In the genomic region with DNA sequence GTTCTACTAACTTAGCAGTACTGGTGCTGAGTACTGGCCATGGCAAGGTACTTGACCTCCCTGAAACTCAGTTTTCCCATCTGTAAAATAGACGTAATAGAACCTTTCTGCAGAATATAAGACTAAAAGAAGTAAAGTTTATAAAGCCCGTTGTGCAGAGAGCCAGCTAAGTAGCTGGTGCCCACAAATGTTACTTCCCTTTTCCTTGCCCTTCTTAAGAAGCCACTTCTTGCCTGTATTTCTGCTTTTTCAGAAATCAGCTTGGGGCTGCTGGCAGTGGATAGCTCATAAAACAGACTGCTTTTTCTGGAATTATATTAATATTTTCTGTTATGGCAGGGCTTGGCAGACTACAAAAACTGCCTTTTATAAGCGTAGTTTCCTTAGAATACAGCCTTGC, we compare ENCODE assay signal across 5 cellular contexts. TPM values are rescaled to one million over a fixed set of nuclear protein-coding genes. Genes with fewer than 3 reads are reported as not detected.
A peak's percentile ranks its signal among the peaks of the same experiment; 100 is the strongest.
DNase-seq lines count a peak whose midpoint lies in the region; ATAC-seq, FAIRE-seq and TF ChIP-seq lines count a peak whose summit lies in the region.
"Not testable (repeated sequence)": the region's sequence is repeated elsewhere in the genome, so short reads cannot be mapped to it uniquely, and the experiment has no call there.

No MANE protein-coding gene starts in this region.

- H3K36me3 ChIP-seq in HepG2 (replicated peaks in 1 of 2; ENCODE audit: control insufficient read depth in 1 of 2, insufficient read depth in 2 of 2, low read length in 2 of 2); upper lobe of right lung: not testable (repeated sequence)

- not testable (repeated sequence) for DNase-seq in HepG2 (ENCODE audit: low spot score); memory B cell (ENCODE audit: low spot score in 2 of 2); stimulated activated naive B cell treated with anti-CD40 and anti-IgM and Interleukin-4, amounts not matched to agents 10 μg/mL and 1 μg/mL and 100 μg/mL, for 72 hours; upper lobe of right lung

- not testable (repeated sequence) for FAIRE-seq in HepG2 (lab: Jason Lieb, UNC)

- not testable (repeated sequence) for ATAC-seq in HepG2
- ATAC-seq in memory B cell (ENCODE audit: low read depth) (peak; percentile 66), upper lobe of right lung (peak; percentile 55)
- ATAC-seq in stimulated activated memory B cell treated with anti-CD40 and anti-IgM and Interleukin-4, amounts not matched to agents 10 μg/mL and 1 μg/mL and 100 μg/mL, for 72 hours = peak; percentile 69
- ATAC-seq in stimulated activated naive B cell treated with anti-CD40 and anti-IgM and Interleukin-4, amounts not matched to agents 10 μg/mL and 1 μg/mL and 100 μg/mL, for 72 hours (replicated peaks) = peak; percentile 57 to 78

- not testable (repeated sequence) for H3K4me1 ChIP-seq in HepG2 (ENCODE audit: insufficient read depth, low read length); upper lobe of right lung

- TF ChIP-seq POLR2A in HepG2 (IDR thresholded peaks at IDR 0.05; ENCODE audit: insufficient read depth in 1 of 2, low read depth in 2 of 2, low read length in 2 of 2) = not testable (repeated sequence)

- H4K20me1 ChIP-seq in HepG2 (ENCODE audit: insufficient read depth, low read length) = not testable (repeated sequence)

- not testable (repeated sequence) for TF ChIP-seq EP300 in HepG2 (IDR thresholded peaks at IDR 0.05; ENCODE audit: low read depth in 2 of 2, low read length in 2 of 2); HepG2 (CRISPR knock-in tag; IDR thresholded peaks at IDR 0.05; ENCODE audit: borderline replicate concordance)

- CTCF ChIA-PET in HepG2 (lab: Yijun Ruan, JAX; ENCODE audit: low intra/inter-chr PET ratio, low total read pairs) = not testable (repeated sequence)

- H3K27me3 Mint-ChIP-seq in memory B cell; stimulated activated memory B cell treated with anti-CD40 and anti-IgM and Interleukin-4, amounts not matched to agents 10 μg/mL and 1 μg/mL and 100 μg/mL, for 72 hours; stimulated activated naive B cell treated with anti-CD40 and anti-IgM and Interleukin-4, amounts not matched to agents 10 μg/mL and 1 μg/mL and 100 μg/mL, for 72 hours: not testable (repeated sequence)

- H3K4me3 ChIP-seq in HepG2 (replicated peaks in 1 of 3; ENCODE audit: insufficient read depth in 1 of 3, low read depth in 2 of 3, low read length in 3 of 3); upper lobe of right lung: not testable (repeated sequence)

- not testable (repeated sequence) for H3K27me3 ChIP-seq in HepG2 (ENCODE audit: control insufficient read depth in 1 of 2, insufficient read depth in 2 of 2, low read length in 2 of 2); upper lobe of right lung

- H3K4me3 Mint-ChIP-seq in memory B cell; stimulated activated memory B cell treated with anti-CD40 and anti-IgM and Interleukin-4, amounts not matched to agents 10 μg/mL and 1 μg/mL and 100 μg/mL, for 72 hours; stimulated activated naive B cell treated with anti-CD40 and anti-IgM and Interleukin-4, amounts not matched to agents 10 μg/mL and 1 μg/mL and 100 μg/mL, for 72 hours: not testable (repeated sequence)

- H3K36me3 Mint-ChIP-seq in memory B cell; stimulated activated memory B cell treated with anti-CD40 and anti-IgM and Interleukin-4, amounts not matched to agents 10 μg/mL and 1 μg/mL and 100 μg/mL, for 72 hours; stimulated activated naive B cell treated with anti-CD40 and anti-IgM and Interleukin-4, amounts not matched to agents 10 μg/mL and 1 μg/mL and 100 μg/mL, for 72 hours: not testable (repeated sequence)

- H3K79me2 ChIP-seq in HepG2 (ENCODE audit: insufficient read depth, low read length) = not testable (repeated sequence)

- intact Hi-C loops in HepG2 (cut with micrococcal nuclease; ENCODE audit: unreplicated experiment); upper lobe of right lung (cut with DNase I): not testable (repeated sequence)

- H3K9me3 ChIP-seq in HepG2 (ENCODE audit: low read length); upper lobe of right lung: not testable (repeated sequence)

- 93% methylated on average over 2 of the region's 3 CpGs for WGBS in HepG2 (ENCODE audit: low lambda C conversion rate)

- not testable (repeated sequence) for H3K4me1 Mint-ChIP-seq in memory B cell; stimulated activated memory B cell treated with anti-CD40 and anti-IgM and Interleukin-4, amounts not matched to agents 10 μg/mL and 1 μg/mL and 100 μg/mL, for 72 hours; stimulated activated naive B cell treated with anti-CD40 and anti-IgM and Interleukin-4, amounts not matched to agents 10 μg/mL and 1 μg/mL and 100 μg/mL, for 72 hours

- TF ChIP-seq RAD21 in HepG2 (CRISPR knock-in tag; IDR thresholded peaks at IDR 0.05) = not testable (repeated sequence)

- H2AFZ ChIP-seq in HepG2 (ENCODE audit: low read length) = not testable (repeated sequence)

- H3K9ac ChIP-seq in HepG2 (ENCODE audit: insufficient read depth, low read depth, low read length) = not testable (repeated sequence)

- not testable (repeated sequence) for H3K27ac Mint-ChIP-seq in memory B cell; stimulated activated memory B cell treated with anti-CD40 and anti-IgM and Interleukin-4, amounts not matched to agents 10 μg/mL and 1 μg/mL and 100 μg/mL, for 72 hours; stimulated activated naive B cell treated with anti-CD40 and anti-IgM and Interleukin-4, amounts not matched to agents 10 μg/mL and 1 μg/mL and 100 μg/mL, for 72 hours

- H3K4me2 ChIP-seq in HepG2 (ENCODE audit: low read depth, low read length) = not testable (repeated sequence)

- not testable (repeated sequence) for BruUV-seq in HepG2 (replicated peaks; lab: Mats Ljungman, UMichigan)

- H3K27ac ChIP-seq in HepG2 (ENCODE audit: extremely low read length, insufficient read depth, low read length); upper lobe of right lung: not testable (repeated sequence)

- POLR2A ChIA-PET in HepG2 (lab: Yijun Ruan, JAX) = not testable (repeated sequence)

- not testable (repeated sequence) for H3K9me3 Mint-ChIP-seq in memory B cell; stimulated activated memory B cell treated with anti-CD40 and anti-IgM and Interleukin-4, amounts not matched to agents 10 μg/mL and 1 μg/mL and 100 μg/mL, for 72 hours; stimulated activated naive B cell treated with anti-CD40 and anti-IgM and Interleukin-4, amounts not matched to agents 10 μg/mL and 1 μg/mL and 100 μg/mL, for 72 hours

- in situ Hi-C loops in HepG2 (cut with HindIII; ENCODE audit: extremely low pct_ligation_motif_present, low pct_unique_long_range_greater_than_20kb) = not testable (repeated sequence)

- not testable (repeated sequence) for TF ChIP-seq CTCF in HepG2 (CRISPR knock-in tag; IDR thresholded peaks at IDR 0.05); upper lobe of right lung (IDR thresholded peaks at IDR 0.05)

TF ChIP-seq in HepG2, 621 proteins besides CTCF, POLR2A, EP300 and RAD21:
- 0 out of 2 replicates have a peak, but pooled peaks have one; percentile 27 for TF ChIP-seq ZNF629 (CRISPR knock-in tag; conservative IDR thresholded peaks at IDR 0.05)

RNA-seq across cellular contexts. Expression of a gene that starts 31.9 kb away (rescaled TPM):
- total RNA-seq in HepG2 (2016; rRNA removed; fragmentation: Illumina TruSeq; extraction: Trizol) (91.7 and 176 TPM in 2 replicates), upper lobe of right lung (70.7 TPM)
- 23.7 and 26.9 TPM in 2 replicates for total RNA-seq in HepG2 (2016; cell fraction: cytosol; rRNA removed; fragmentation: Illumina TruSeq; extraction: Trizol; ENCODE audit: low read depth)
- 79.8 and 173 TPM in 2 replicates for total RNA-seq in HepG2 (2016; cell fraction: insoluble cytoplasmic fraction; rRNA removed; fragmentation: Illumina TruSeq; extraction: Trizol)
- total RNA-seq in HepG2 (2016; cell fraction: membrane; rRNA removed; fragmentation: Illumina TruSeq; extraction: Trizol) = 56.9 and 69.3 TPM in 2 replicates
- total RNA-seq in HepG2 (2016; cell fraction: nucleus; rRNA removed; fragmentation: Illumina TruSeq; extraction: Trizol) = 167 and 204 TPM in 2 replicates
- 243 and 289 TPM in 2 replicates for polyA plus RNA-seq in HepG2 (2011; rRNA removed)
- polyA plus RNA-seq in HepG2 (2011; cell fraction: cytosol; rRNA removed) = 201 and 203 TPM in 2 replicates
- 179 and 192 TPM in 2 replicates for polyA plus RNA-seq in HepG2 (2011; cell fraction: nucleus; rRNA removed)
- 230 and 254 TPM in 2 replicates for polyA plus RNA-seq in HepG2 (2012)
- polyA plus RNA-seq in HepG2 (2016; cell fraction: cytosol; fragmentation: Illumina TruSeq; extraction: Trizol; ENCODE audit: low read depth) = 21.0 and 22.5 TPM in 2 replicates
- polyA plus RNA-seq in HepG2 (2016; cell fraction: insoluble cytoplasmic fraction; fragmentation: Illumina TruSeq; extraction: Trizol; ENCODE audit: low read depth) = 73.1 and 87.0 TPM in 2 replicates
- 39.3 and 45.7 TPM in 2 replicates for polyA plus RNA-seq in HepG2 (2016; cell fraction: membrane; fragmentation: Illumina TruSeq; extraction: Trizol; ENCODE audit: low read depth)
- polyA plus RNA-seq in HepG2 (2016; cell fraction: nucleus; fragmentation: Illumina TruSeq; extraction: Trizol; ENCODE audit: insufficient read depth, low read depth) = 234 and 271 TPM in 2 replicates
- 110 and 255 TPM in 2 replicates for polyA minus RNA-seq in HepG2 (2011; rRNA and poly(A)+ RNA removed; ENCODE audit: low replicate concordance)
- 286 and 433 TPM in 2 replicates for polyA minus RNA-seq in HepG2 (2011; cell fraction: cytosol; rRNA and poly(A)+ RNA removed)
- 151 and 209 TPM in 2 replicates for polyA minus RNA-seq in HepG2 (2011; cell fraction: nucleus; rRNA and poly(A)+ RNA removed)
